ENCODE assay signal across 8 cellular contexts in genomic region chr10:61397175-61397986, GRCh38. TPM values are rescaled to one million over a fixed set of nuclear protein-coding genes. Genes with fewer than 3 reads are reported as not detected.
DNase-seq lines count a peak whose midpoint lies in the region; ATAC-seq and TF ChIP-seq lines count a peak whose summit lies in the region.

No MANE protein-coding gene starts in this region.

- H3K4me2 ChIP-seq in neural progenitor cell: no peak overlapping the region

- H3K9me3 Mint-ChIP-seq in HFFc6: no peaks in the 10 kb centered on the region
- H3K9me3 Mint-ChIP-seq in neural progenitor cell: no peaks in the 10 kb centered on the region

- H3K4me3 Mint-ChIP-seq in HFFc6 (peak overlapping the region; percentile 82), neural progenitor cell (no peak overlapping the region)

- no peak for TF ChIP-seq CTCF in HFFc6 (IDR thresholded peaks at IDR 0.05)
- TF ChIP-seq CTCF in gastrocnemius medialis (IDR thresholded peaks at IDR 0.05 in 4 of 5, conservative IDR thresholded peaks at IDR 0.05 in 1 of 5): no peak
- TF ChIP-seq CTCF in neural progenitor cell (IDR thresholded peaks at IDR 0.05): no peak

- no peak for TF ChIP-seq POLR2A in gastrocnemius medialis (IDR thresholded peaks at IDR 0.05)

- in situ Hi-C loops in gastrocnemius medialis (cut with MboI; ENCODE audit: low sequenced_read_pairs in 4 of 4): no loop called here

- H3K36me3 ChIP-seq in SJCRH30 (no peaks in the 10 kb centered on the region), gastrocnemius medialis (no peaks in the 10 kb centered on the region), neural progenitor cell (no peaks in the 10 kb centered on the region)

- no peaks in the 10 kb centered on the region; the same call in none of the 2 replicates for H3K27me3 Mint-ChIP-seq in HFFc6 (ENCODE audit: insufficient read depth)
- no peaks in the 10 kb centered on the region for H3K27me3 Mint-ChIP-seq in neural progenitor cell (ENCODE audit: insufficient read depth, low read depth)

- H3K27ac ChIP-seq in SJCRH30 (no peak overlapping the region), gastrocnemius medialis (no peak overlapping the region), neural progenitor cell (no peak overlapping the region)

- H3K9ac ChIP-seq in neural progenitor cell: no peak overlapping the region

- no peaks in the 10 kb centered on the region for H4K20me1 ChIP-seq in neural progenitor cell (ENCODE audit: low read depth)

- H3K4me3 ChIP-seq in SJCRH30: peak overlapping the region; percentile 14; the same call in 1 of the 2 replicates
- peak overlapping the region; percentile 34 to 45 (median 42) for H3K4me3 ChIP-seq in gastrocnemius medialis
- no peak overlapping the region for H3K4me3 ChIP-seq in neural progenitor cell

- no peaks in the 10 kb centered on the region for H3K79me2 ChIP-seq in neural progenitor cell (ENCODE audit: low read depth)

- ATAC-seq in gastrocnemius medialis (peak in 1 of 2 donors; percentile 56), HG02981 (IDR thresholded peaks at IDR 0.05; ENCODE audit: unreplicated experiment) (no peak)

- H3K27me3 ChIP-seq in SJCRH30 (no peaks in the 10 kb centered on the region), gastrocnemius medialis (no peaks in the 10 kb centered on the region), neural progenitor cell (no peaks in the 10 kb centered on the region)

- H3K27ac Mint-ChIP-seq in HFFc6 (peak overlapping the region; percentile 50), neural progenitor cell (no peak overlapping the region)

- no peaks in the 10 kb centered on the region for H3F3A ChIP-seq in neural progenitor cell (ENCODE audit: low read depth)

- no peak overlapping the region for H2AFZ ChIP-seq in neural progenitor cell (replicated peaks)

- H3K4me1 Mint-ChIP-seq in HFFc6 (ENCODE audit: low read depth) (peaks cover 11% of the 10 kb centered on the region; the same call in 1 of the 2 replicates), neural progenitor cell (no peaks in the 10 kb centered on the region)

- no peaks in the 10 kb centered on the region for H3K9me3 ChIP-seq in SJCRH30 (replicated peaks)
- no peaks in the 10 kb centered on the region for H3K9me3 ChIP-seq in gastrocnemius medialis
- no peaks in the 10 kb centered on the region for H3K9me3 ChIP-seq in neural progenitor cell (ENCODE audit: low read depth)

- DNase-seq in DMS53 (lab: John Stamatoyannopoulos, UW) (peak; percentile 40), HFFc6 (no peak), SJCRH30 (no peak), fibroblast of gingiva (ENCODE audit: low read depth) (peak; percentile 68), gastrocnemius medialis (no peak), neural progenitor cell (ENCODE audit: low spot score) (no peak), NCI-H1048 (lab: John Stamatoyannopoulos, UW) (no peak)

- intact Hi-C loops in gastrocnemius medialis (cut with DNase I; ENCODE audit: low total_unique reads): no loop called here

- H3K4me1 ChIP-seq in SJCRH30: no peaks in the 10 kb centered on the region
- peaks cover 0 to 13% of the 10 kb centered on the region in 2 donors for H3K4me1 ChIP-seq in gastrocnemius medialis
- H3K4me1 ChIP-seq in neural progenitor cell: no peaks in the 10 kb centered on the region

- H3K36me3 Mint-ChIP-seq in HFFc6 (ENCODE audit: low read depth): no peaks in the 10 kb centered on the region
- H3K36me3 Mint-ChIP-seq in neural progenitor cell: no peaks in the 10 kb centered on the region

RNA-seq across cellular contexts. Expression of gene TMEM26, which starts 55.8 kb away (rescaled TPM):
- total RNA-seq in HFFc6 (2021; fragmentation: NEBNext Ultra II Directional; extraction: Animal tissue kit (Norgen Biotek cat#: 25700)): not detected
- total RNA-seq in SJCRH30 (2014; rRNA removed; shearing (Covaris generic)): not detected in 2 replicates
- total RNA-seq in gastrocnemius medialis (under 1 TPM in 1 of 4 donors, not detected in 3; 0.18 TPM), neural progenitor cell (ENCODE audit: low replicate concordance) (not detected in 2 replicates)

Comparison
In these comparisons a context has a peak if more than half of its experiments do, and no peak if none do; other contexts are left out.
1. DNase-seq: peak in DMS53 (single experiment) and fibroblast of gingiva (single experiment); none in HFFc6 (single experiment), SJCRH30 (0 of 2), gastrocnemius medialis (0 of 2), neural progenitor cell (single experiment) and NCI-H1048 (single experiment).